ENCODE assay signal across 27 cellular contexts in the genomic region with DNA sequence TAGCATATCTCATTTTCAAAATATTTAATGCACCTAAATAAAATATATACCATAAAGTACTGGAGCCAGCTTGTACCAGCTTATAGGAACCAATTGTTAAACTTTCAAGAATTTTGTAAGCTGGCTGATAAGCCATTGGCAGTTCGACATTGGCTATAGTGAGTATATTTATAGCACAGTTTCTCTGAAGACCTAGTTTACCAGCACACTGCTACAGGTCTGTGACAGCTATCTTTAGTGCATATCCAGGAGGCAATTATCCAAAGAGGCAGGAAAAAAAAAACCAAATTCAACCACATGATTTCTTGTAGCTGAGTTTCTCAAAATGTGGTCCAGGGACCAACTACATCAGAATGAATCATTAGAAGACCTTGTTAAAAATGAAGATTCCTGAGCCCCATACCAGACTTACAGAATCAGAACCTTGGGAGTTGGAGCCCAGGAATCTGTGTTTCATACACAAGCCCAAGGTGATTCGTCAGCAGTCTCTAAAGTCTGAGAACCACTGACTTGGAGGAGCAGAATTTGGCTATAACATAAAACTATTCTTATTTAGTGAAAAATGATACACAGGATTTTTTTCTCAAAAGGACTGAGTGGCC.
DNase-seq lines count a peak whose midpoint lies in the region; ATAC-seq, FAIRE-seq and TF ChIP-seq lines count a peak whose summit lies in the region.
"Had no signal": no experiment of that assay in that cellular context is flagged by ENCODE, and none has a peak within 500 bp of the region (broad histone marks: within the 10 kb centered on the region; RNA-seq: fewer than 3 reads in every experiment).

No MANE protein-coding gene starts in this region.

- 83 to 88% methylated on average over 2 of the region's 2 CpGs for WGBS in aorta, 2 donors

- H3K9me3 Mint-ChIP-seq in astrocyte (ENCODE audit: unreplicated experiment), result no peaks in the 10 kb centered on the region
- H3K9me3 Mint-ChIP-seq: activated CD8-positive, alpha-beta T cell treated with anti-CD3 and anti-CD28 coated beads for 36 hours had no signal

- H3K4me1 ChIP-seq in astrocyte (ENCODE audit: insufficient read depth, low read length), result peaks cover 16% of the 10 kb centered on the region
- peaks cover 0 to 9% of the 10 kb centered on the region in 2 donors for H3K4me1 ChIP-seq in aorta (ENCODE audit: control insufficient read depth in 1 of 2, insufficient read depth in 2 of 2, low read length in 2 of 2)
- H3K4me1 ChIP-seq: breast epithelium, spleen had no signal

- DNase-seq in AG04449 (ENCODE audit: low read depth, low spot score) (peak; percentile 65), GM04503 (ENCODE audit: low read depth) (peak; percentile 51), astrocyte (ENCODE audit: low read depth) (peak; percentile 93), fibroblast of the aortic adventitia (ENCODE audit: low read depth) (peak; percentile 87), aorta (no peak), NCI-H2196 treated with DMSO at 0.1 percent for 48 hours (lab: John Stamatoyannopoulos, UW; ENCODE audit: unreplicated experiment) (no peak)
- DNase-seq: activated CD4-positive, CD25-positive, alpha-beta regulatory T cell; activated CD8-positive, alpha-beta T cell treated with anti-CD3 and anti-CD28 coated beads for 36 hours; activated effector memory CD4-positive, alpha-beta T cell treated with anti-CD3 and anti-CD28 coated beads, Interleukin-2, amount 50 U/mL, for 16 hours; C1 segment of cervical spinal cord; DND-41; KBM-7; kidney glomerular epithelial cell; mammary epithelial cell; NCI-H1436 treated with DMSO at 0.1 percent for 48 hours; spleen; stimulated activated CD4-positive, alpha-beta T cell treated with anti-CD3 and anti-CD28 coated beads, Interleukin-2, amount 100 ng/mL, for 48 hours; T1000 had no signal

- ATAC-seq in GM21360 (IDR thresholded peaks at IDR 0.05; ENCODE audit: unreplicated experiment), result no peak
- ATAC-seq in aorta (ENCODE audit: low FRiP score), result no peak
- no peak for ATAC-seq in GM18861 (IDR thresholded peaks at IDR 0.05; ENCODE audit: unreplicated experiment)
- ATAC-seq: A549; activated CD8-positive, alpha-beta T cell treated with anti-CD3 and anti-CD28 coated beads for 36 hours; Right ventricle myocardium inferior; stimulated activated effector memory CD8-positive, alpha-beta T cell treated with anti-CD3 and anti-CD28 coated beads, Interleukin-12 subunit alpha, Interleukin-12 subunit beta, amount 100 ng/mL, for 72 hours had no signal

- H2AFZ ChIP-seq in astrocyte (ENCODE audit: low read depth, low read length), result no peak overlapping the region

- H3K27ac Mint-ChIP-seq in astrocyte (ENCODE audit: unreplicated experiment), result no peak overlapping the region
- H3K27ac Mint-ChIP-seq: activated CD8-positive, alpha-beta T cell treated with anti-CD3 and anti-CD28 coated beads for 36 hours; stimulated activated effector memory CD8-positive, alpha-beta T cell treated with anti-CD3 and anti-CD28 coated beads, Interleukin-12 subunit alpha, Interleukin-12 subunit beta, amount 100 ng/mL, for 72 hours had no signal

- no peaks in the 10 kb centered on the region for H3K27me3 ChIP-seq in astrocyte (ENCODE audit: insufficient read depth, low read length)
- H3K27me3 ChIP-seq in aorta (ENCODE audit: control insufficient read depth in 1 of 2, insufficient read depth in 2 of 2, low read length in 1 of 2), result no peaks in the 10 kb centered on the region
- H3K27me3 ChIP-seq: breast epithelium, esophagus muscularis mucosa, spleen, suprapubic skin had no signal

- POLR2A ChIA-PET in AG04449 (lab: Yijun Ruan, JAX), result no interaction called here

- H3K36me3 Mint-ChIP-seq in astrocyte (ENCODE audit: low read depth, unreplicated experiment), result no peaks in the 10 kb centered on the region
- H3K36me3 Mint-ChIP-seq: stimulated activated effector memory CD8-positive, alpha-beta T cell treated with anti-CD3 and anti-CD28 coated beads, Interleukin-12 subunit alpha, Interleukin-12 subunit beta, amount 100 ng/mL, for 72 hours had no signal

- no peaks in the 10 kb centered on the region for H3K9me3 ChIP-seq in astrocyte (ENCODE audit: insufficient read depth, low read depth, low read length)
- no peaks in the 10 kb centered on the region for H3K9me3 ChIP-seq in aorta (ENCODE audit: control insufficient read depth, low read length)
- H3K9me3 ChIP-seq: A549, breast epithelium, esophagus muscularis mucosa, spleen, suprapubic skin had no signal

- peak; percentile 55 for FAIRE-seq in astrocyte (lab: Jason Lieb, UNC)
- FAIRE-seq: A549 had no signal

- H3K27ac ChIP-seq in astrocyte (ENCODE audit: low read depth, low read length) (no peak overlapping the region), aorta (ENCODE audit: low read depth in 1 of 2, low read length in 2 of 2) (no peak overlapping the region)
- H3K27ac ChIP-seq: A549, breast epithelium, coronary artery, esophagus muscularis mucosa, spleen, suprapubic skin had no signal

- H3K9ac ChIP-seq in astrocyte (ENCODE audit: low read length), result no peak overlapping the region

- CTCF ChIA-PET in AG04449 (lab: Yijun Ruan, JAX), result no interaction called here

- H3K4me2 ChIP-seq in astrocyte (ENCODE audit: low read length), result no peak overlapping the region
- H3K4me2 ChIP-seq: A549 had no signal

- TF ChIP-seq CTCF in AG04449 (IDR thresholded peaks at IDR 0.05; ENCODE audit: insufficient read depth, low read length, missing control alignments) (no peak), astrocyte (IDR thresholded peaks at IDR 0.05; ENCODE audit: insufficient read depth, low read depth, low read length) (no peak), fibroblast of the aortic adventitia (IDR thresholded peaks at IDR 0.05; ENCODE audit: insufficient read depth, low read length) (no peak)

- H3K4me3 Mint-ChIP-seq in astrocyte (ENCODE audit: unreplicated experiment), result no peak overlapping the region
- H3K4me3 Mint-ChIP-seq: activated CD8-positive, alpha-beta T cell treated with anti-CD3 and anti-CD28 coated beads for 36 hours; stimulated activated effector memory CD8-positive, alpha-beta T cell treated with anti-CD3 and anti-CD28 coated beads, Interleukin-12 subunit alpha, Interleukin-12 subunit beta, amount 100 ng/mL, for 72 hours had no signal

- no peaks in the 10 kb centered on the region for H3K27me3 Mint-ChIP-seq in astrocyte (ENCODE audit: low read depth, unreplicated experiment)
- H3K27me3 Mint-ChIP-seq: activated CD8-positive, alpha-beta T cell treated with anti-CD3 and anti-CD28 coated beads for 36 hours had no signal

- H3K36me3 ChIP-seq in astrocyte (ENCODE audit: insufficient read depth, low read length), result no peaks in the 10 kb centered on the region
- no peaks in the 10 kb centered on the region for H3K36me3 ChIP-seq in aorta (ENCODE audit: control insufficient read depth in 1 of 2, insufficient read depth in 2 of 2, low read length in 1 of 2)
- H3K36me3 ChIP-seq: breast epithelium, esophagus muscularis mucosa, spleen, suprapubic skin had no signal

- H4K20me1 ChIP-seq in astrocyte (ENCODE audit: insufficient read depth, low read length), result no peaks in the 10 kb centered on the region

- H3K4me3 ChIP-seq in AG04449 (ENCODE audit: low read depth, low read length) (no peak overlapping the region), astrocyte (ENCODE audit: insufficient read depth, low read depth, low read length) (no peak overlapping the region), fibroblast of the aortic adventitia (ENCODE audit: low read depth, low read length) (no peak overlapping the region), aorta (ENCODE audit: low read length in 2 of 2) (no peak overlapping the region)
- H3K4me3 ChIP-seq: A549, breast epithelium, coronary artery, esophagus muscularis mucosa, spleen, suprapubic skin had no signal

- no peaks in the 10 kb centered on the region for H3K79me2 ChIP-seq in astrocyte (ENCODE audit: insufficient read depth, low read length)

- H3K4me1 Mint-ChIP-seq in astrocyte (ENCODE audit: low read depth, unreplicated experiment), result peaks cover 14% of the 10 kb centered on the region
- H3K4me1 Mint-ChIP-seq: stimulated activated effector memory CD8-positive, alpha-beta T cell treated with anti-CD3 and anti-CD28 coated beads, Interleukin-12 subunit alpha, Interleukin-12 subunit beta, amount 100 ng/mL, for 72 hours had no signal

- intact Hi-C loops in aorta (cut with DNase I), result loop anchor here in 1 of 2 donors (10.0 kb wide), 1 partner anchor 271 kb away; no protein-coding TSS in a partner anchor

Comparison
In these comparisons a context has a peak if more than half of its experiments do, and no peak if none do; other contexts are left out.
1. DNase-seq: peak in AG04449 (single experiment), GM04503 (single experiment), astrocyte (single experiment) and fibroblast of the aortic adventitia (single experiment); none in aorta (0 of 2) and NCI-H2196 treated with DMSO at 0.1 percent for 48 hours (single experiment).